ENCODE assay signal across 8 cellular contexts in genomic region chr2:182666674-182667320, GRCh38. TPM values are rescaled to one million over a fixed set of nuclear protein-coding genes. Genes with fewer than 3 reads are reported as not detected.
DNase-seq lines count a peak whose midpoint lies in the region; ATAC-seq and FAIRE-seq lines count a peak whose summit lies in the region.

No MANE protein-coding gene starts in this region.

- CTCF ChIA-PET in activated CD8-positive, alpha-beta memory T cell treated with anti-CD3 and anti-CD28 coated beads, Interleukin-2, amount 10 ng/mL, durations not matched to agents 7 days and 5 days (lab: Charles Lee), result interaction anchor here (0.6 to 1.7 kb wide), 13 partner anchors 9 to 457 kb away, joined by 3 to 30 read pairs (median 4); no protein-coding TSS in a partner anchor

- ATAC-seq in activated CD8-positive, alpha-beta memory T cell treated with anti-CD3 and anti-CD28 coated beads, Interleukin-2, amount 10 ng/mL, durations not matched to agents 7 days and 5 days, result peak; percentile 61
- ATAC-seq in GM19467 (IDR thresholded peaks at IDR 0.05; ENCODE audit: unreplicated experiment) (peak; percentile 73), HG03442 (IDR thresholded peaks at IDR 0.05; ENCODE audit: unreplicated experiment) (peak; percentile 83), T-helper 17 cell (peak; percentile 77)

- H3K36me3 Mint-ChIP-seq in activated CD8-positive, alpha-beta memory T cell treated with anti-CD3 and anti-CD28 coated beads, Interleukin-2, amount 10 ng/mL, durations not matched to agents 7 days and 5 days, result no peaks in the 10 kb centered on the region
- H3K36me3 Mint-ChIP-seq in T-helper 17 cell (ENCODE audit: low read depth), result peaks cover 3% of the 10 kb centered on the region

- peak; percentile 72 for FAIRE-seq in islet of Langerhans (lab: Jason Lieb, UNC)

- no peak overlapping the region for H3K4me3 Mint-ChIP-seq in activated CD8-positive, alpha-beta memory T cell treated with anti-CD3 and anti-CD28 coated beads, Interleukin-2, amount 10 ng/mL, durations not matched to agents 7 days and 5 days
- H3K4me3 Mint-ChIP-seq in T-helper 17 cell, result no peak overlapping the region

- H3K27me3 Mint-ChIP-seq in activated CD8-positive, alpha-beta memory T cell treated with anti-CD3 and anti-CD28 coated beads, Interleukin-2, amount 10 ng/mL, durations not matched to agents 7 days and 5 days, result peaks cover 5% of the 10 kb centered on the region
- peaks cover 14% of the 10 kb centered on the region for H3K27me3 Mint-ChIP-seq in T-helper 17 cell

- DNase-seq in activated CD8-positive, alpha-beta memory T cell treated with anti-CD3 and anti-CD28 coated beads, Interleukin-2, amount 10 ng/mL, durations not matched to agents 7 days and 5 days, result no peak
- no peak for DNase-seq in activated CD8-positive, alpha-beta memory T cell treated with anti-CD3 and anti-CD28 coated beads, Interleukin-2, amount 50 U/mL, for 4 hours
- DNase-seq in T-helper 17 cell (no peak), NCI-H1048 (lab: John Stamatoyannopoulos, UW) (no peak)
- no peak for DNase-seq in effector CD4-positive, alpha-beta T cell

- H3K27ac Mint-ChIP-seq in activated CD8-positive, alpha-beta memory T cell treated with anti-CD3 and anti-CD28 coated beads, Interleukin-2, amount 10 ng/mL, durations not matched to agents 7 days and 5 days, result no peak overlapping the region
- no peak overlapping the region for H3K27ac Mint-ChIP-seq in T-helper 17 cell

- H3K9me3 Mint-ChIP-seq in activated CD8-positive, alpha-beta memory T cell treated with anti-CD3 and anti-CD28 coated beads, Interleukin-2, amount 10 ng/mL, durations not matched to agents 7 days and 5 days (ENCODE audit: low read depth), result no peaks in the 10 kb centered on the region

- H3K4me1 Mint-ChIP-seq in activated CD8-positive, alpha-beta memory T cell treated with anti-CD3 and anti-CD28 coated beads, Interleukin-2, amount 10 ng/mL, durations not matched to agents 7 days and 5 days, result no peaks in the 10 kb centered on the region
- peaks cover 9% of the 10 kb centered on the region for H3K4me1 Mint-ChIP-seq in T-helper 17 cell

- no peaks in the 10 kb centered on the region for H3K9me3 ChIP-seq in T-helper 17 cell (ENCODE audit: control insufficient read depth, low read length, poor library complexity, severe bottlenecking)

RNA-seq across cellular contexts. Expression of gene DNAJC10, which starts 49.3 kb away (rescaled TPM):
- total RNA-seq in activated CD8-positive, alpha-beta memory T cell treated with anti-CD3 and anti-CD28 coated beads, Interleukin-2, amount 10 ng/mL, durations not matched to agents 7 days and 5 days, result 10 to 100 TPM; 53.7 to 54.2 TPM
- 10 to 100 TPM; 52.4 to 55.1 TPM for total RNA-seq in T-helper 17 cell
